Comparison of ENCODE assay signal across 8 cellular contexts in genomic region chr7:116863168-116863670, GRCh38. TPM values are rescaled to one million over a fixed set of nuclear protein-coding genes. Genes with fewer than 3 reads are reported as not detected.
DNase-seq lines count a peak whose midpoint lies in the region; ATAC-seq and TF ChIP-seq lines count a peak whose summit lies in the region.

No MANE protein-coding gene starts in this region.

- intact Hi-C loops in left cardiac atrium (cut with DNase I): no loop called here
- intact Hi-C loops in prostate gland (cut with DNase I): no loop called here

- H3K4me1 ChIP-seq in CD8-positive, alpha-beta memory T cell (ENCODE audit: insufficient read depth, low read length): peaks cover 41% of the 10 kb centered on the region
- H3K4me1 ChIP-seq in prostate gland (replicated peaks): no peaks in the 10 kb centered on the region

- H3K36me3 Mint-ChIP-seq in CD8-positive, alpha-beta memory T cell: peaks cover 0 to 10% (median 0%) of the 10 kb centered on the region in 3 donors
- H3K36me3 Mint-ChIP-seq in activated naive CD8-positive, alpha-beta T cell: peaks cover 4% of the 10 kb centered on the region

- peaks cover 2 to 8% of the 10 kb centered on the region in 2 donors for H3K27me3 Mint-ChIP-seq in CD8-positive, alpha-beta memory T cell
- H3K27me3 Mint-ChIP-seq in activated naive CD8-positive, alpha-beta T cell: peaks cover 7% of the 10 kb centered on the region

- CTCF ChIA-PET in CD8-positive, alpha-beta memory T cell (lab: Charles Lee): no interaction called here

- no peaks in the 10 kb centered on the region for H3K9me3 Mint-ChIP-seq in CD8-positive, alpha-beta memory T cell
- H3K9me3 Mint-ChIP-seq in activated naive CD8-positive, alpha-beta T cell (ENCODE audit: low read depth): no peaks in the 10 kb centered on the region

- peaks cover 49 to 63% (median 63%) of the 10 kb centered on the region in 3 donors for H3K4me1 Mint-ChIP-seq in CD8-positive, alpha-beta memory T cell
- peaks cover 51% of the 10 kb centered on the region for H3K4me1 Mint-ChIP-seq in activated naive CD8-positive, alpha-beta T cell (ENCODE audit: low read depth)

- under 1% methylated on average over 15 of the region's 15 CpGs for WGBS in prostate gland

- no peaks in the 10 kb centered on the region for H3K36me3 ChIP-seq in CD8-positive, alpha-beta memory T cell (ENCODE audit: insufficient read depth, low read length)
- H3K36me3 ChIP-seq in MG63 (peaks cover 5% of the 10 kb centered on the region), prostate gland (no peaks in the 10 kb centered on the region)

- ATAC-seq in GM21360 (IDR thresholded peaks at IDR 0.05; ENCODE audit: unreplicated experiment) (peak; percentile 5), left cardiac atrium (peak in 1 of 2 donors; percentile 8)

- peak overlapping the region; percentile 72 for H3K4me3 ChIP-seq in CD8-positive, alpha-beta memory T cell (ENCODE audit: low read length)
- peak overlapping the region; percentile 87 for H3K4me3 ChIP-seq in MG63
- H3K4me3 ChIP-seq in prostate gland: peak overlapping the region; percentile 95

- peak in 2 of 5 donors; percentile 10 to 47 for DNase-seq in CD8-positive, alpha-beta memory T cell
- no peak for DNase-seq in MG63
- peak; percentile 31 for DNase-seq in left cardiac atrium
- peak; percentile 12 for DNase-seq in prostate gland (ENCODE audit: low spot score)
- no peak for DNase-seq in dedifferentiated amniotic fluid mesenchymal stem cell (ENCODE audit: extremely low spot score)
- DNase-seq in activated CD4-positive, alpha-beta T cell treated with anti-CD3 and anti-CD28 coated beads for 48 hours: no peak

- peak overlapping the region; percentile 81 for H3K27ac ChIP-seq in CD8-positive, alpha-beta memory T cell (ENCODE audit: low read depth, low read length)
- H3K27ac ChIP-seq in prostate gland: peak overlapping the region; percentile 96 to 99

- H3K27me3 ChIP-seq in CD8-positive, alpha-beta memory T cell (ENCODE audit: insufficient read depth, low read length, poor library complexity, severe bottlenecking): no peaks in the 10 kb centered on the region
- H3K27me3 ChIP-seq in MG63 (no peaks in the 10 kb centered on the region), prostate gland (replicated peaks; ENCODE audit: insufficient read depth) (no peaks in the 10 kb centered on the region)

- POLR2A ChIA-PET in CD8-positive, alpha-beta memory T cell (lab: Charles Lee): no interaction called here

- peak; percentile 3 for TF ChIP-seq POLR2A in prostate gland (IDR thresholded peaks at IDR 0.05)

- peak overlapping the region; percentile 91 to 98 (median 97) for H3K4me3 Mint-ChIP-seq in CD8-positive, alpha-beta memory T cell
- peak overlapping the region; percentile 98 for H3K4me3 Mint-ChIP-seq in activated naive CD8-positive, alpha-beta T cell

- H3K27ac Mint-ChIP-seq in CD8-positive, alpha-beta memory T cell: peak overlapping the region; percentile 68 to 99 (median 96)
- peak overlapping the region; percentile 95 for H3K27ac Mint-ChIP-seq in activated naive CD8-positive, alpha-beta T cell

- H3K9me3 ChIP-seq in CD8-positive, alpha-beta memory T cell (ENCODE audit: low read length): no peaks in the 10 kb centered on the region
- H3K9me3 ChIP-seq in MG63 (no peaks in the 10 kb centered on the region), prostate gland (no peaks in the 10 kb centered on the region)

- TF ChIP-seq CTCF in prostate gland (IDR thresholded peaks at IDR 0.05): peak in 2 of 4 experiments; percentile 3 to 9

RNA-seq across cellular contexts. Expression of gene CAPZA2, which starts 0.8 kb away (rescaled TPM):
- 100 to 1,000 TPM; 170 to 206 TPM for total RNA-seq in CD8-positive, alpha-beta memory T cell
- polyA plus RNA-seq in CD8-positive, alpha-beta memory T cell: 170 TPM
- total RNA-seq in MG63 (2014; rRNA removed; shearing (Covaris generic); ENCODE audit: low replicate concordance): 104 and 168 TPM in 2 replicates
- total RNA-seq in left cardiac atrium (100 to 1,000 TPM; 286 to 403 TPM), prostate gland (10 to 100 TPM; 76.0 to 80.0 TPM)

Comparison
In these comparisons a context has a peak if more than half of its experiments do, and no peak if none do; other contexts are left out.
1. DNase-seq: peak in left cardiac atrium (single experiment) and prostate gland (single experiment); none in MG63 (single experiment), dedifferentiated amniotic fluid mesenchymal stem cell (single experiment) and activated CD4-positive, alpha-beta T cell treated with anti-CD3 and anti-CD28 coated beads for 48 hours (single experiment).
2. Peak in every context shown above with its lines, with median percentiles within 50 percentile points of each other: H3K4me3 ChIP-seq.